Comparison of ENCODE assay signal across 9 cellular contexts in genomic region chr2:119174216-119174992, GRCh38. TPM values are rescaled to one million over a fixed set of nuclear protein-coding genes. Genes with fewer than 3 reads are reported as not detected.
DNase-seq lines count a peak whose midpoint lies in the region; ATAC-seq and TF ChIP-seq lines count a peak whose summit lies in the region.
"Had no signal": no experiment of that assay in that cellular context is flagged by ENCODE, and none has a peak within 500 bp of the region (broad histone marks: within the 10 kb centered on the region; RNA-seq: fewer than 3 reads in every experiment).

No MANE protein-coding gene starts in this region.

- intact Hi-C loops in Caco-2 (cut with micrococcal nuclease; ENCODE audit: unreplicated experiment): loop anchor here (1.0 kb wide), 3 partner anchors 146 to 293 kb away; no protein-coding TSS in a partner anchor
- intact Hi-C loops in mammary epithelial cell (cut with micrococcal nuclease): loop anchor here (1.0 to 5.0 kb wide), 3 partner anchors 146 to 293 kb away; no protein-coding TSS in a partner anchor

- 67% methylated on average over 22 of the region's 22 CpGs for WGBS in mammary epithelial cell (ENCODE audit: low coverage, missing lambda C conversion rate)

- H3K27ac ChIP-seq in VCaP: no peak overlapping the region
- H3K27ac ChIP-seq in mammary epithelial cell (ENCODE audit: insufficient read depth, low read depth, low read length): no peak overlapping the region
- H3K27ac ChIP-seq: SJSA1 had no signal

- in situ Hi-C loops in mammary epithelial cell (cut with MboI; ENCODE audit: low sequenced_read_pairs in 2 of 2): loop anchor here (10.0 kb wide), 1 partner anchor 290 kb away; no protein-coding TSS in a partner anchor

- H3K9me3 ChIP-seq in Caco-2: no peaks in the 10 kb centered on the region
- H3K9me3 ChIP-seq in mammary epithelial cell (replicated peaks; ENCODE audit: insufficient read depth, low read length): no peaks in the 10 kb centered on the region
- H3K9me3 ChIP-seq: SJSA1 had no signal

- CTCF ChIA-PET in Caco-2 (lab: Charles Lee): interaction anchor here (1.0 kb wide), 1 partner anchor 293 kb away, joined by 3 read pairs; no protein-coding TSS in a partner anchor
- CTCF ChIA-PET in mammary epithelial cell (lab: Charles Lee; ENCODE audit: low non-redundant PET): no interaction called here

- no peak overlapping the region for H3K9ac ChIP-seq in mammary epithelial cell (ENCODE audit: insufficient read depth, low read length)

- no peaks in the 10 kb centered on the region for H3K79me2 ChIP-seq in mammary epithelial cell (ENCODE audit: insufficient read depth, low read length)

- no peaks in the 10 kb centered on the region for H3K36me3 Mint-ChIP-seq in Caco-2 (ENCODE audit: insufficient read depth, unreplicated experiment)
- no peaks in the 10 kb centered on the region for H3K36me3 Mint-ChIP-seq in memory B cell

- no peaks in the 10 kb centered on the region for H3K27me3 ChIP-seq in Caco-2 (replicated peaks; ENCODE audit: control insufficient read depth, insufficient read depth, low read length)
- H3K27me3 ChIP-seq in mammary epithelial cell (ENCODE audit: insufficient read depth, low read length): no peaks in the 10 kb centered on the region
- H3K27me3 ChIP-seq: SJSA1 had no signal

- POLR2A ChIA-PET in Caco-2 (lab: Charles Lee): no interaction called here

- H4K20me1 ChIP-seq in mammary epithelial cell (ENCODE audit: insufficient read depth, low read length): no peaks in the 10 kb centered on the region

- H3K27me3 Mint-ChIP-seq in Caco-2 (ENCODE audit: insufficient read depth, unreplicated experiment): peaks cover 3% of the 10 kb centered on the region
- peaks cover 2% of the 10 kb centered on the region for H3K27me3 Mint-ChIP-seq in memory B cell

- H3K4me3 ChIP-seq in Caco-2 (ENCODE audit: low read depth, low read length) (no peak overlapping the region), mammary epithelial cell (replicated peaks in 1 of 3; ENCODE audit: insufficient read depth in 1 of 3, low read depth in 2 of 3, low read length in 3 of 3) (no peak overlapping the region)
- H3K4me3 ChIP-seq: SJSA1 had no signal

- peak; percentile 77 for ATAC-seq in GM19455 (IDR thresholded peaks at IDR 0.05; ENCODE audit: unreplicated experiment)
- ATAC-seq in memory B cell (ENCODE audit: low read depth): peak; percentile 49
- no peak for ATAC-seq in GM18870 (IDR thresholded peaks at IDR 0.05; ENCODE audit: unreplicated experiment)

- H3K4me2 ChIP-seq in mammary epithelial cell (ENCODE audit: insufficient read depth, low read depth, low read length): no peak overlapping the region

- H3K4me1 Mint-ChIP-seq in Caco-2 (ENCODE audit: low read depth, unreplicated experiment): no peaks in the 10 kb centered on the region
- H3K4me1 Mint-ChIP-seq in memory B cell: no peaks in the 10 kb centered on the region

- H3K27ac Mint-ChIP-seq in Caco-2 (ENCODE audit: unreplicated experiment) (no peak overlapping the region), memory B cell (no peak overlapping the region)

- DNase-seq in Caco-2 (peak; percentile 70 to 75), M059J (ENCODE audit: low read depth) (peak; percentile 19), mammary epithelial cell (peak; percentile 13), memory B cell (ENCODE audit: low spot score in 2 of 2) (peak; percentile 28 to 42)
- peak; percentile 11 to 18 for DNase-seq in stimulated activated CD8-positive, alpha-beta memory T cell treated with anti-CD3 and anti-CD28 coated beads, Interleukin-7, amount 100 ng/mL, for 48 hours (ENCODE audit: extremely low read depth in 1 of 2, low read depth in 1 of 2)

- no peaks in the 10 kb centered on the region for H3K36me3 ChIP-seq in Caco-2 (ENCODE audit: control insufficient read depth, insufficient read depth, low read length)
- no peaks in the 10 kb centered on the region for H3K36me3 ChIP-seq in mammary epithelial cell (ENCODE audit: insufficient read depth, low read length)
- H3K36me3 ChIP-seq: SJSA1 had no signal

- H3K4me3 Mint-ChIP-seq in Caco-2 (ENCODE audit: unreplicated experiment) (no peak overlapping the region), memory B cell (no peak overlapping the region)

- no peak overlapping the region for H2AFZ ChIP-seq in mammary epithelial cell (ENCODE audit: low read depth, low read length)

- H3K4me1 ChIP-seq in Caco-2 (no peaks in the 10 kb centered on the region), mammary epithelial cell (ENCODE audit: insufficient read depth, low read length) (peaks cover 11% of the 10 kb centered on the region)

- BruUV-seq in Caco-2 (replicated peaks; lab: Mats Ljungman, UMichigan): no TSS peak
- BruUV-seq in mammary epithelial cell (replicated peaks; lab: Mats Ljungman, UMichigan): no TSS peak

- TF ChIP-seq CTCF in Caco-2 (IDR thresholded peaks at IDR 0.05; ENCODE audit: insufficient read depth in 1 of 2, low read depth in 1 of 2, low read length in 1 of 2, severe bottlenecking in 1 of 2, unreplicated experiment in 1 of 2) (peak; percentile 83 to 92), VCaP (conservative IDR thresholded peaks at IDR 0.05) (peak; percentile 83), mammary epithelial cell (conservative IDR thresholded peaks at IDR 0.05 in 1 of 2, IDR thresholded peaks at IDR 0.05 in 1 of 2; ENCODE audit: extremely low read depth in 1 of 2, insufficient read depth in 1 of 2, low read depth in 1 of 2, low read length in 2 of 2) (peak; percentile 82 to 84)

- dilution Hi-C loops in mammary epithelial cell (cut with HindIII; ENCODE audit: low sequenced_read_pairs): no loop called here

- H3K9me3 Mint-ChIP-seq in Caco-2 (ENCODE audit: unreplicated experiment): no peaks in the 10 kb centered on the region
- H3K9me3 Mint-ChIP-seq in memory B cell: no peaks in the 10 kb centered on the region

RNA-seq across cellular contexts. Expression of gene C1QL2, which starts 15.9 kb away (rescaled TPM):
- total RNA-seq in Caco-2 (2022): not detected in 2 replicates
- not detected in 2 replicates for total RNA-seq in M059J (2014; rRNA removed; shearing (Covaris generic))
- total RNA-seq in mammary epithelial cell: not detected
- polyA plus RNA-seq in mammary epithelial cell: not detected
- not detected for polyA minus RNA-seq in mammary epithelial cell
- total RNA-seq: SJSA1 had no signal

RNA-seq across cellular contexts. Expression of gene STEAP3, which starts 49.2 kb away (rescaled TPM):
- 20.1 and 20.4 TPM in 2 replicates for total RNA-seq in Caco-2 (2022)
- 9.8 and 13.9 TPM in 2 replicates for total RNA-seq in M059J (2014; rRNA removed; shearing (Covaris generic))
- total RNA-seq in mammary epithelial cell: 10 to 100 TPM; 28.8 to 35.2 TPM
- polyA plus RNA-seq in mammary epithelial cell: 42.2 TPM
- polyA minus RNA-seq in mammary epithelial cell: 39.5 TPM

Comparison
In these comparisons a context has a peak if more than half of its experiments do, and no peak if none do; other contexts are left out.
1. DNase-seq: peak in every context shown above with its lines; median percentile 72 in Caco-2; 35 in memory B cell; 19 in M059J; 14 in stimulated activated CD8-positive, alpha-beta memory T cell treated with anti-CD3 and anti-CD28 coated beads, Interleukin-7, amount 100 ng/mL, for 48 hours; 13 in mammary epithelial cell.